8 cellular contexts compared by ENCODE assay signal in genomic region chr1:202464153-202464742, GRCh38.
DNase-seq lines count a peak whose midpoint lies in the region; ATAC-seq, FAIRE-seq and TF ChIP-seq lines count a peak whose summit lies in the region.
"Not testable (repeated sequence)": the region's sequence is repeated elsewhere in the genome, so short reads cannot be mapped to it uniquely, and the experiment has no call there.

No MANE protein-coding gene starts in this region.

- FAIRE-seq in frontal cortex (lab: Jason Lieb, UNC), result peak; percentile 78

- not testable (repeated sequence) for H3K27me3 ChIP-seq in CD8-positive, alpha-beta T cell (ENCODE audit: insufficient read depth, low read length); brain microvascular endothelial cell (replicated peaks)

- not testable (repeated sequence) for H3K36me3 ChIP-seq in CD8-positive, alpha-beta T cell (ENCODE audit: insufficient read depth, low read length); brain microvascular endothelial cell (replicated peaks)

- H3K9me3 ChIP-seq in CD8-positive, alpha-beta T cell (ENCODE audit: low read length), result not testable (repeated sequence)

- TF ChIP-seq CTCF in CD8-positive, alpha-beta T cell (IDR thresholded peaks at IDR 0.05), result peak; percentile 61
- peak; percentile 32 for TF ChIP-seq CTCF in brain microvascular endothelial cell (IDR thresholded peaks at IDR 0.05; ENCODE audit: low read depth, low read length, missing control alignments)

- CTCF ChIA-PET in CD8-positive, alpha-beta T cell (lab: Charles Lee), result interaction anchor here (1.0 to 2.7 kb wide), 5 partner anchors 11 to 261 kb away, joined by 3 to 21 read pairs (median 4); no protein-coding TSS in a partner anchor

- H3K4me3 ChIP-seq in CD8-positive, alpha-beta T cell (ENCODE audit: low read depth, low read length); brain microvascular endothelial cell (ENCODE audit: low read depth, low read length): not testable (repeated sequence)

- not testable (repeated sequence) for H3K4me1 Mint-ChIP-seq in CD8-positive, alpha-beta T cell (ENCODE audit: low read depth); stimulated activated naive B cell treated with anti-CD40 and anti-IgM and Interleukin-4, amounts not matched to agents 10 μg/mL and 1 μg/mL and 100 μg/mL, for 72 hours

- POLR2A ChIA-PET in CD8-positive, alpha-beta T cell (lab: Charles Lee), result not testable (repeated sequence)

- not testable (repeated sequence) for H3K27me3 Mint-ChIP-seq in CD8-positive, alpha-beta T cell (ENCODE audit: low read depth); stimulated activated naive B cell treated with anti-CD40 and anti-IgM and Interleukin-4, amounts not matched to agents 10 μg/mL and 1 μg/mL and 100 μg/mL, for 72 hours

- not testable (repeated sequence) for H3K9me3 Mint-ChIP-seq in CD8-positive, alpha-beta T cell; stimulated activated naive B cell treated with anti-CD40 and anti-IgM and Interleukin-4, amounts not matched to agents 10 μg/mL and 1 μg/mL and 100 μg/mL, for 72 hours

- DNase-seq in CD8-positive, alpha-beta T cell, result peak in 1 of 7 experiments; percentile 7
- DNase-seq in H4 (ENCODE audit: low spot score) (peak; percentile 50), NCI-H187 (lab: John Stamatoyannopoulos, UW) (peak; percentile 39 to 48), RPMI7951 (ENCODE audit: low read depth) (peak; percentile 4), brain microvascular endothelial cell (peak; percentile 43), midbrain (lab: John Stamatoyannopoulos, UW) (peak; percentile 38)
- DNase-seq in frontal cortex (ENCODE audit: low spot score in 2 of 2); stimulated activated naive B cell treated with anti-CD40 and anti-IgM and Interleukin-4, amounts not matched to agents 10 μg/mL and 1 μg/mL and 100 μg/mL, for 72 hours: not testable (repeated sequence)

- not testable (repeated sequence) for H3K36me3 Mint-ChIP-seq in CD8-positive, alpha-beta T cell; stimulated activated naive B cell treated with anti-CD40 and anti-IgM and Interleukin-4, amounts not matched to agents 10 μg/mL and 1 μg/mL and 100 μg/mL, for 72 hours

- not testable (repeated sequence) for H3K4me3 Mint-ChIP-seq in CD8-positive, alpha-beta T cell; stimulated activated naive B cell treated with anti-CD40 and anti-IgM and Interleukin-4, amounts not matched to agents 10 μg/mL and 1 μg/mL and 100 μg/mL, for 72 hours

- not testable (repeated sequence) for ATAC-seq in CD8-positive, alpha-beta T cell
- peak; percentile 45 to 53 for ATAC-seq in stimulated activated naive B cell treated with anti-CD40 and anti-IgM and Interleukin-4, amounts not matched to agents 10 μg/mL and 1 μg/mL and 100 μg/mL, for 72 hours (replicated peaks)

- not testable (repeated sequence) for H3K27ac Mint-ChIP-seq in CD8-positive, alpha-beta T cell; stimulated activated naive B cell treated with anti-CD40 and anti-IgM and Interleukin-4, amounts not matched to agents 10 μg/mL and 1 μg/mL and 100 μg/mL, for 72 hours

- H3K4me1 ChIP-seq in CD8-positive, alpha-beta T cell (ENCODE audit: insufficient read depth, low read length), result not testable (repeated sequence)

- not testable (repeated sequence) for H3K27ac ChIP-seq in CD8-positive, alpha-beta T cell (ENCODE audit: low read depth, low read length); brain microvascular endothelial cell

- in situ Hi-C loops in brain microvascular endothelial cell (cut with HindIII; ENCODE audit: low pct_ligation_motif_present, low sequenced_read_pairs), result not testable (repeated sequence)

- intact Hi-C loops in CD8-positive, alpha-beta T cell (cut with DNase I, micrococcal nuclease), result loop anchor here in 1 of 2 experiments (5.0 to 10.0 kb wide), 2 partner anchors 163 to 531 kb away; no protein-coding TSS in a partner anchor
